Comparison of ENCODE assay signal across 12 cellular contexts in genomic region chr2:20562540-20563225, GRCh38.
DNase-seq lines count a peak whose midpoint lies in the region; ATAC-seq and TF ChIP-seq lines count a peak whose summit lies in the region.
"Had no signal": no experiment of that assay in that cellular context is flagged by ENCODE, and none has a peak within 500 bp of the region (broad histone marks: within the 10 kb centered on the region; RNA-seq: fewer than 3 reads in every experiment).

No MANE protein-coding gene starts in this region.

- H3K4me2 ChIP-seq in GM23248 (ENCODE audit: unreplicated experiment): no peak overlapping the region
- H3K4me2 ChIP-seq: KMS-11 had no signal

- peaks cover 27% of the 10 kb centered on the region for H3K4me1 ChIP-seq in BE2C
- H3K4me1 ChIP-seq in GM23248 (ENCODE audit: insufficient read depth): peaks cover 23% of the 10 kb centered on the region

- no peak for ATAC-seq in HG02852 (IDR thresholded peaks at IDR 0.05; ENCODE audit: unreplicated experiment)
- ATAC-seq: Panc1, sciatic nerve had no signal

- WGBS in GM23248 (ENCODE audit: low coverage in 1 of 2, low lambda C conversion rate in 2 of 2, missing lambda C conversion rate in 2 of 2), 2 experiments: 86 to 90% methylated on average over 14 of the region's 14 CpGs

- no peak overlapping the region for H3K27ac ChIP-seq in GM23248
- H3K27ac ChIP-seq: KMS-11 had no signal

- no peak overlapping the region for H2AFZ ChIP-seq in GM23248

- H3K9me2 ChIP-seq in GM23248 (ENCODE audit: insufficient read depth): no peaks in the 10 kb centered on the region

- no peaks in the 10 kb centered on the region for H3K27me3 ChIP-seq in BE2C
- H3K27me3 ChIP-seq in GM23248 (replicated peaks; ENCODE audit: insufficient read depth): no peaks in the 10 kb centered on the region

- H3K36me3 ChIP-seq in BE2C (no peaks in the 10 kb centered on the region), GM23248 (ENCODE audit: low read depth) (no peaks in the 10 kb centered on the region)

- H3K4me3 ChIP-seq in BE2C (ENCODE audit: low read depth, low read length): no peak overlapping the region
- no peak overlapping the region for H3K4me3 ChIP-seq in HFF-Myc (replicated peaks; ENCODE audit: low read depth, low read length)
- no peak overlapping the region for H3K4me3 ChIP-seq in astrocyte of the spinal cord (ENCODE audit: low read depth, low read length)
- no peak overlapping the region for H3K4me3 ChIP-seq in GM23248

- H3K9ac ChIP-seq in GM23248: no peak overlapping the region
- H3K9ac ChIP-seq: KMS-11 had no signal

- H3K79me2 ChIP-seq in GM23248 (ENCODE audit: insufficient read depth): no peaks in the 10 kb centered on the region

- H3F3A ChIP-seq in GM23248 (ENCODE audit: insufficient read depth): no peaks in the 10 kb centered on the region

- H3K9me3 ChIP-seq in BE2C (no peaks in the 10 kb centered on the region), GM23248 (ENCODE audit: low read depth) (no peaks in the 10 kb centered on the region)

- no peaks in the 10 kb centered on the region for H4K20me1 ChIP-seq in GM23248 (ENCODE audit: insufficient read depth)

- in situ Hi-C loops in astrocyte of the spinal cord (cut with HindIII; ENCODE audit: low sequenced_read_pairs) (no loop called here), GM23248 (cut with MboI) (no loop called here)

- peak; percentile 59 for DNase-seq in BE2C
- DNase-seq in HFF-Myc (ENCODE audit: extremely low read depth, low read depth): no peak
- no peak for DNase-seq in astrocyte of the spinal cord (ENCODE audit: low read depth, low spot score)
- DNase-seq in islet precursor cell: peak; percentile 83
- no peak for DNase-seq in NCI-H187 (lab: John Stamatoyannopoulos, UW)
- DNase-seq in GM23248: no peak
- no peak for DNase-seq in SHP77 treated with DMSO at 0.1 percent for 48 hours (lab: John Stamatoyannopoulos, UW)
- DNase-seq: activated naive CD4-positive, alpha-beta T cell treated with Interleukin-2 at 50 U/mL for 16 hours had no signal

- peak; percentile 67 for TF ChIP-seq CTCF in BE2C (IDR thresholded peaks at IDR 0.05; ENCODE audit: low read depth, low read length)
- peak; percentile 8 for TF ChIP-seq CTCF in HFF-Myc (IDR thresholded peaks at IDR 0.05; ENCODE audit: low read depth, low read length, missing control alignments)
- TF ChIP-seq CTCF in astrocyte of the spinal cord (IDR thresholded peaks at IDR 0.05; ENCODE audit: low read depth, low read length): peak; percentile 20

Comparison
In these comparisons a context has a peak if more than half of its experiments do, and no peak if none do; other contexts are left out.
1. DNase-seq: peak in BE2C (single experiment) and islet precursor cell (single experiment); none in HFF-Myc (single experiment), astrocyte of the spinal cord (single experiment), NCI-H187 (0 of 2), GM23248 (single experiment) and SHP77 treated with DMSO at 0.1 percent for 48 hours (single experiment).
2. CTCF ChIP-seq: peak in every context shown above with its lines; median percentile 67 in BE2C; 20 in astrocyte of the spinal cord; 8 in HFF-Myc.